In genomic region chr1:205983925-205984725, GRCh38 we compare ENCODE assay signal across 1 cellular context.
TF ChIP-seq lines count a peak whose summit lies in the region.

No MANE protein-coding gene starts in this region.

TF ChIP-seq in HepG2, 621 proteins besides CTCF, POLR2A, EP300 and RAD21 (continues in another document):
- no peak for TF ChIP-seq ATF7-NPFF (CRISPR knock-in tag; IDR thresholded peaks at IDR 0.05; ENCODE audit: low read depth)
- TF ChIP-seq ARID2 (CRISPR knock-in tag; IDR thresholded peaks at IDR 0.05; ENCODE audit: borderline replicate concordance) = no peak
- no peak for TF ChIP-seq ZBTB38 (CRISPR knock-in tag; IDR thresholded peaks at IDR 0.05)
- TF ChIP-seq, protein P1, sequence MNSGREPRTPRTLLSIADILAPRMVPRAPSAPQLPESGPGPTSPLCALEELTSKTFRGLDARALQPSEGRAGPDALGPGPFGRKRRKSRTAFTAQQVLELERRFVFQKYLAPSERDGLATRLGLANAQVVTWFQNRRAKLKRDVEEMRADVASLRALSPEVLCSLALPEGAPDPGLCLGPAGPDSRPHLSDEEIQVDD (CRISPR knock-in tag; IDR thresholded peaks at IDR 0.05; ENCODE audit: borderline replicate concordance) = no peak
- 0 out of 2 replicates have a peak, but pooled peaks have one; percentile 52 for TF ChIP-seq ZNF556 (CRISPR knock-in tag; IDR thresholded peaks at IDR 0.05; ENCODE audit: borderline replicate concordance)
- no peak for TF ChIP-seq ATAD3A (CRISPR knock-in tag; IDR thresholded peaks at IDR 0.05)
- TF ChIP-seq, protein P2, sequence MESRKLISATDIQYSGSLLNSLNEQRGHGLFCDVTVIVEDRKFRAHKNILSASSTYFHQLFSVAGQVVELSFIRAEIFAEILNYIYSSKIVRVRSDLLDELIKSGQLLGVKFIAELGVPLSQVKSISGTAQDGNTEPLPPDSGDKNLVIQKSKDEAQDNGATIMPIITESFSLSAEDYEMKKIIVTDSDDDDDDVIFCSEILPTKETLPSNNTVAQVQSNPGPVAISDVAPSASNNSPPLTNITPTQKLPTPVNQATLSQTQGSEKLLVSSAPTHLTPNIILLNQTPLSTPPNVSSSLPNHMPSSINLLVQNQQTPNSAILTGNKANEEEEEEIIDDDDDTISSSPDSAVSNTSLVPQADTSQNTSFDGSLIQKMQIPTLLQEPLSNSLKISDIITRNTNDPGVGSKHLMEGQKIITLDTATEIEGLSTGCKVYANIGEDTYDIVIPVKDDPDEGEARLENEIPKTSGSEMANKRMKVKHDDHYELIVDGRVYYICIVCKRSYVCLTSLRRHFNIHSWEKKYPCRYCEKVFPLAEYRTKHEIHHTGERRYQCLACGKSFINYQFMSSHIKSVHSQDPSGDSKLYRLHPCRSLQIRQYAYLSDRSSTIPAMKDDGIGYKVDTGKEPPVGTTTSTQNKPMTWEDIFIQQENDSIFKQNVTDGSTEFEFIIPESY (CRISPR knock-in tag; IDR thresholded peaks at IDR 0.05) = no peak
- TF ChIP-seq THAP11 (CRISPR knock-in tag; IDR thresholded peaks at IDR 0.05) = peak; percentile 51
- peak; percentile 56; the same call in 1 of the 2 replicates for TF ChIP-seq MEF2D (CRISPR knock-in tag; IDR thresholded peaks at IDR 0.05)
- 0 out of 2 replicates have a peak, but pooled peaks have one; percentile 22 for TF ChIP-seq TGIF2 (CRISPR knock-in tag; IDR thresholded peaks at IDR 0.05)
- no peak for TF ChIP-seq ISL2 (CRISPR knock-in tag; IDR thresholded peaks at IDR 0.05)
- TF ChIP-seq ZNF552 (CRISPR knock-in tag; IDR thresholded peaks at IDR 0.05; ENCODE audit: borderline replicate concordance) = no peak
- TF ChIP-seq NFAT5 (CRISPR knock-in tag; IDR thresholded peaks at IDR 0.05) = no peak
- TF ChIP-seq HDAC2 (CRISPR knock-in tag; IDR thresholded peaks at IDR 0.05) = peak; percentile 51; the same call in 1 of the 2 replicates
- TF ChIP-seq ISX (CRISPR knock-in tag; conservative IDR thresholded peaks at IDR 0.05) = no peak
- TF ChIP-seq, protein P3, sequence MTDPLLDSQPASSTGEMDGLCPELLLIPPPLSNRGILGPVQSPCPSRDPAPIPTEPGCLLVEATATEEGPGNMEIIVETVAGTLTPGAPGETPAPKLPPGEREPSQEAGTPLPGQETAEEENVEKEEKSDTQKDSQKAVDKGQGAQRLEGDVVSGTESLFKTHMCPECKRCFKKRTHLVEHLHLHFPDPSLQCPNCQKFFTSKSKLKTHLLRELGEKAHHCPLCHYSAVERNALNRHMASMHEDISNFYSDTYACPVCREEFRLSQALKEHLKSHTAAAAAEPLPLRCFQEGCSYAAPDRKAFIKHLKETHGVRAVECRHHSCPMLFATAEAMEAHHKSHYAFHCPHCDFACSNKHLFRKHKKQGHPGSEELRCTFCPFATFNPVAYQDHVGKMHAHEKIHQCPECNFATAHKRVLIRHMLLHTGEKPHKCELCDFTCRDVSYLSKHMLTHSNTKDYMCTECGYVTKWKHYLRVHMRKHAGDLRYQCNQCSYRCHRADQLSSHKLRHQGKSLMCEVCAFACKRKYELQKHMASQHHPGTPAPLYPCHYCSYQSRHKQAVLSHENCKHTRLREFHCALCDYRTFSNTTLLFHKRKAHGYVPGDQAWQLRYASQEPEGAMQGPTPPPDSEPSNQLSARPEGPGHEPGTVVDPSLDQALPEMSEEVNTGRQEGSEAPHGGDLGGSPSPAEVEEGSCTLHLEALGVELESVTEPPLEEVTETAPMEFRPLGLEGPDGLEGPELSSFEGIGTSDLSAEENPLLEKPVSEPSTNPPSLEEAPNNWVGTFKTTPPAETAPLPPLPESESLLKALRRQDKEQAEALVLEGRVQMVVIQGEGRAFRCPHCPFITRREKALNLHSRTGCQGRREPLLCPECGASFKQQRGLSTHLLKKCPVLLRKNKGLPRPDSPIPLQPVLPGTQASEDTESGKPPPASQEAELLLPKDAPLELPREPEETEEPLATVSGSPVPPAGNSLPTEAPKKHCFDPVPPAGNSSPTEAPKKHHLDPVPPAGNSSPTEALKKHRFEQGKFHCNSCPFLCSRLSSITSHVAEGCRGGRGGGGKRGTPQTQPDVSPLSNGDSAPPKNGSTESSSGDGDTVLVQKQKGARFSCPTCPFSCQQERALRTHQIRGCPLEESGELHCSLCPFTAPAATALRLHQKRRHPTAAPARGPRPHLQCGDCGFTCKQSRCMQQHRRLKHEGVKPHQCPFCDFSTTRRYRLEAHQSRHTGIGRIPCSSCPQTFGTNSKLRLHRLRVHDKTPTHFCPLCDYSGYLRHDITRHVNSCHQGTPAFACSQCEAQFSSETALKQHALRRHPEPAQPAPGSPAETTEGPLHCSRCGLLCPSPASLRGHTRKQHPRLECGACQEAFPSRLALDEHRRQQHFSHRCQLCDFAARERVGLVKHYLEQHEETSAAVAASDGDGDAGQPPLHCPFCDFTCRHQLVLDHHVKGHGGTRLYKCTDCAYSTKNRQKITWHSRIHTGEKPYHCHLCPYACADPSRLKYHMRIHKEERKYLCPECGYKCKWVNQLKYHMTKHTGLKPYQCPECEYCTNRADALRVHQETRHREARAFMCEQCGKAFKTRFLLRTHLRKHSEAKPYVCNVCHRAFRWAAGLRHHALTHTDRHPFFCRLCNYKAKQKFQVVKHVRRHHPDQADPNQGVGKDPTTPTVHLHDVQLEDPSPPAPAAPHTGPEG (CRISPR knock-in tag; IDR thresholded peaks at IDR 0.05) = no peak
- no peak for TF ChIP-seq TBX3 (IDR thresholded peaks at IDR 0.05; ENCODE audit: borderline replicate concordance)
- TF ChIP-seq ZNF274 (CRISPR knock-in tag; IDR thresholded peaks at IDR 0.05) = no peak
- TF ChIP-seq SP140L (CRISPR knock-in tag; IDR thresholded peaks at IDR 0.05; ENCODE audit: borderline replicate concordance) = no peak
- no peak for TF ChIP-seq SRSF9 (IDR thresholded peaks at IDR 0.05; ENCODE audit: borderline replicate concordance, insufficient read depth, low read depth, low read length, poor library complexity, severe bottlenecking)
- TF ChIP-seq DMTF1 (CRISPR knock-in tag; IDR thresholded peaks at IDR 0.05) = no peak
- TF ChIP-seq TFDP1 (CRISPR knock-in tag; IDR thresholded peaks at IDR 0.05; ENCODE audit: borderline replicate concordance) = no peak
- TF ChIP-seq, protein P4, sequence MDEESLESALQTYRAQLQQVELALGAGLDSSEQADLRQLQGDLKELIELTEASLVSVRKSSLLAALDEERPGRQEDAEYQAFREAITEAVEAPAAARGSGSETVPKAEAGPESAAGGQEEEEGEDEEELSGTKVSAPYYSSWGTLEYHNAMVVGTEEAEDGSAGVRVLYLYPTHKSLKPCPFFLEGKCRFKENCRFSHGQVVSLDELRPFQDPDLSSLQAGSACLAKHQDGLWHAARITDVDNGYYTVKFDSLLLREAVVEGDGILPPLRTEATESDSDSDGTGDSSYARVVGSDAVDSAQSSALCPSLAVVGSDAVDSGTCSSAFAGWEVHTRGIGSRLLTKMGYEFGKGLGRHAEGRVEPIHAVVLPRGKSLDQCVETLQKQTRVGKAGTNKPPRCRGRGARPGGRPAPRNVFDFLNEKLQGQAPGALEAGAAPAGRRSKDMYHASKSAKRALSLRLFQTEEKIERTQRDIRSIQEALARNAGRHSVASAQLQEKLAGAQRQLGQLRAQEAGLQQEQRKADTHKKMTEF (CRISPR knock-in tag; IDR thresholded peaks at IDR 0.05) = peak; percentile 52; the same call in 1 of the 2 replicates
- 0 out of 2 replicates have a peak, but pooled peaks have one; percentile 32 for TF ChIP-seq RNF2 (conservative IDR thresholded peaks at IDR 0.05; ENCODE audit: low read depth)
- TF ChIP-seq KLF13 (CRISPR knock-in tag; IDR thresholded peaks at IDR 0.05) = no peak
- peak; percentile 66; the same call in 1 of the 2 replicates for TF ChIP-seq PAXIP1 (CRISPR knock-in tag; conservative IDR thresholded peaks at IDR 0.05)
- no peak for TF ChIP-seq ZNF558 (CRISPR knock-in tag; IDR thresholded peaks at IDR 0.05; ENCODE audit: borderline replicate concordance)
- no peak for TF ChIP-seq SUZ12 (IDR thresholded peaks at IDR 0.05; ENCODE audit: low read depth, low read length)
- TF ChIP-seq MLLT10 (CRISPR knock-in tag; IDR thresholded peaks at IDR 0.05) = no peak
- no peak for TF ChIP-seq ZNF44 (CRISPR knock-in tag; IDR thresholded peaks at IDR 0.05)
- no peak for TF ChIP-seq KAT7 (CRISPR knock-in tag; IDR thresholded peaks at IDR 0.05; ENCODE audit: borderline replicate concordance)
- TF ChIP-seq ZNF720 (CRISPR knock-in tag; IDR thresholded peaks at IDR 0.05) = no peak
- TF ChIP-seq PTBP1 (IDR thresholded peaks at IDR 0.05; ENCODE audit: low read depth, low read length, poor library complexity, severe bottlenecking) = no peak
- no peak for TF ChIP-seq ADNP (CRISPR knock-in tag; IDR thresholded peaks at IDR 0.05)
- peak; percentile 46; the same call in 1 of the 2 replicates for TF ChIP-seq MTA1 (CRISPR knock-in tag; IDR thresholded peaks at IDR 0.05; ENCODE audit: borderline replicate concordance)
